2 cellular contexts compared by ENCODE assay signal in the genomic region with DNA sequence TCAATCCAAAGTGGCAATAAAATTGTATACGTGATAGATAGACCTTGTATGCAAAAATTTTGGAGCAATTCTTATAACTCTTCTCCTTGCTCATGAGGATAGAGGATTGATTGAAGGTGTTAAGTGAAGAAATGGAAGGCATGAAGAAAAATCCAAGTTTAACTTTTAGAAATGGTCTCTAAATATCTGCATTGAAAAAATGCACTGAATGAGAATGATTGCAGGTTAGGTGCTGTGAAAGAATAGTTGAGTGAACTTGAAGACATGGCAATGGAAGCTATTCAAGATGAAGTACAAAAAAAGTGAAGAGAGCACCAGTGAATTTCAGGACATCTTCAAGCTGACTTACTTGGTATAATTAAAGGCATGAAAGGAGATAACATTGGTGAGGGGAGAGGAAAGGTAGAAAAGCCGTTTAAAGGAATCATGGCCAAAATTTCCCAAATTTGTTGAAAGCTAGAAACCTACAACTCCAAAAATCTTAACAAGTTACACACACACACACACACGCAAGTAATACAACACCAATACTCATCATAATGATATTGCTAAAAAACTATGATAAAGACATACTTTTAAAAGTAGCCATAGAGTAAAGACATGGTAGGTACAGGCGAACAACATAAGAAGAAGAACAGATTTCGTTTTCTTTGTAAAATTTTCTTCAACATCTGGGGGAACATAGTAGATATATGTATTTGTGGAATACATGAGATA.
TF ChIP-seq lines count a peak whose summit lies in the region.

No MANE protein-coding gene starts in this region.

TF ChIP-seq in GM23338, 12 proteins besides CTCF, POLR2A, EP300 and RAD21:
- TF ChIP-seq EZH2phosphoT487 (IDR thresholded peaks at IDR 0.05; ENCODE audit: unreplicated experiment) (no peak), ZNF462 (CRISPR knock-in tag; IDR thresholded peaks at IDR 0.05) (no peak), JUNB (IDR thresholded peaks at IDR 0.05; ENCODE audit: unreplicated experiment) (no peak), ZNF114 (CRISPR knock-in tag; IDR thresholded peaks at IDR 0.05) (no peak), NANOG (IDR thresholded peaks at IDR 0.05; ENCODE audit: borderline replicate concordance) (no peak), EZH2 (IDR thresholded peaks at IDR 0.05; ENCODE audit: low read depth, unreplicated experiment) (peak; percentile 7)

TF ChIP-seq in K562, 482 proteins besides CTCF, POLR2A, EP300 and RAD21:
- TF ChIP-seq ZNF655 (CRISPR knock-in tag; IDR thresholded peaks at IDR 0.05) (peak; percentile 63; the same call in 1 of the 2 replicates), NFE2L1 (tag; IDR thresholded peaks at IDR 0.05; ENCODE audit: borderline replicate concordance, low read depth) (peak; percentile 20; the same call in 1 of the 2 replicates), ZFP30 (CRISPR knock-in tag; IDR thresholded peaks at IDR 0.05; ENCODE audit: borderline replicate concordance) (no peak), ESRRB (CRISPR knock-in tag; IDR thresholded peaks at IDR 0.05; ENCODE audit: borderline replicate concordance) (0 out of 2 replicates have a peak, but pooled peaks have one; percentile 6), SOX6 (IDR thresholded peaks at IDR 0.05) (no peak), ZNF263 (CRISPR knock-in tag; IDR thresholded peaks at IDR 0.05; ENCODE audit: borderline replicate concordance) (no peak), RB1 (IDR thresholded peaks at IDR 0.05; ENCODE audit: low read depth) (no peak), TCFL5 (CRISPR knock-in tag; conservative IDR thresholded peaks at IDR 0.05) (no peak), EGR1 (conservative IDR thresholded peaks at IDR 0.05) (0 out of 2 replicates have a peak, but pooled peaks have one; percentile 9), NFRKB (IDR thresholded peaks at IDR 0.05; ENCODE audit: low read depth) (0 out of 2 replicates have a peak, but pooled peaks have one; percentile 26), MCM3 (IDR thresholded peaks at IDR 0.05) (peak; percentile 87; the same call in 1 of the 2 replicates), MCM7 (IDR thresholded peaks at IDR 0.05) (peak; percentile 61 to 90; a peak in 2 of 4 replicates), TEAD2 (tag; IDR thresholded peaks at IDR 0.05) (peak; percentile 13; the same call in 1 of the 2 replicates), ZSCAN29 (IDR thresholded peaks at IDR 0.05) (0 out of 2 replicates have a peak, but pooled peaks have one; percentile 27), HEY1 (CRISPR knock-in tag; IDR thresholded peaks at IDR 0.05; ENCODE audit: borderline replicate concordance) (peak; percentile 72; the same call in 1 of the 2 replicates)
